In the genomic region with DNA sequence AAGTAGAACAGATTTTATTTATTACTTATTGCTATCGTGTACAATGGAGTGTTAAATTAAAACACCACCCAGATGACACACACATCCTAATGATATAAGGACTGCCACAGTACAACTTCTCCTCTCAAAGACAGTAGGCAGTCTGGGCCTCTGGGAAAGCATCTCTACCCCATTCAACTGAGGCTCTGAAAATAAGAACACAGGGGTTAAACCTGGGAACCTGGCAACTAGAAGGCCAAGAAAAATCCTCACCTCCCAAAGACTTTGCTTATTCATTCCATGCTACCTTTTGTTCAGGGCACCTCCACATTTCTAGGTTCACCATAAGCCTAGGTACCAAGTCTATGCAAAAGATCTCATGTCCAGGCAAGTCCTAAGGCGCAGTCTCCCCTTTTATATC, we compare ENCODE assay signal across 1 cellular context.
TF ChIP-seq lines count a peak whose summit lies in the region.

No MANE protein-coding gene starts in this region.

TF ChIP-seq in GM23338, 12 proteins besides CTCF, POLR2A, EP300 and RAD21:
- TF ChIP-seq ZNF462 (CRISPR knock-in tag; IDR thresholded peaks at IDR 0.05) (no peak), STAT1 (IDR thresholded peaks at IDR 0.05; ENCODE audit: unreplicated experiment) (no peak), JUNB (IDR thresholded peaks at IDR 0.05; ENCODE audit: unreplicated experiment) (no peak), EZH2phosphoT487 (IDR thresholded peaks at IDR 0.05; ENCODE audit: unreplicated experiment) (no peak), CREB1 (CRISPR knock-in tag; IDR thresholded peaks at IDR 0.05; ENCODE audit: low read depth) (no peak), POLR2AphosphoS5 (IDR thresholded peaks at IDR 0.05; ENCODE audit: low read depth) (no peak), ZNF331 (CRISPR knock-in tag; IDR thresholded peaks at IDR 0.05; ENCODE audit: low read depth) (no peak), EZH2 (IDR thresholded peaks at IDR 0.05; ENCODE audit: low read depth, unreplicated experiment) (no peak), NANOG (IDR thresholded peaks at IDR 0.05; ENCODE audit: borderline replicate concordance) (no peak), ZNF114 (CRISPR knock-in tag; IDR thresholded peaks at IDR 0.05) (no peak)
- TF ChIP-seq, protein P1, sequence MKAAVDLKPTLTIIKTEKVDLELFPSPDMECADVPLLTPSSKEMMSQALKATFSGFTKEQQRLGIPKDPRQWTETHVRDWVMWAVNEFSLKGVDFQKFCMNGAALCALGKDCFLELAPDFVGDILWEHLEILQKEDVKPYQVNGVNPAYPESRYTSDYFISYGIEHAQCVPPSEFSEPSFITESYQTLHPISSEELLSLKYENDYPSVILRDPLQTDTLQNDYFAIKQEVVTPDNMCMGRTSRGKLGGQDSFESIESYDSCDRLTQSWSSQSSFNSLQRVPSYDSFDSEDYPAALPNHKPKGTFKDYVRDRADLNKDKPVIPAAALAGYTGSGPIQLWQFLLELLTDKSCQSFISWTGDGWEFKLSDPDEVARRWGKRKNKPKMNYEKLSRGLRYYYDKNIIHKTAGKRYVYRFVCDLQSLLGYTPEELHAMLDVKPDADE (IDR thresholded peaks at IDR 0.05) = no peak
- TF ChIP-seq, protein P2, sequence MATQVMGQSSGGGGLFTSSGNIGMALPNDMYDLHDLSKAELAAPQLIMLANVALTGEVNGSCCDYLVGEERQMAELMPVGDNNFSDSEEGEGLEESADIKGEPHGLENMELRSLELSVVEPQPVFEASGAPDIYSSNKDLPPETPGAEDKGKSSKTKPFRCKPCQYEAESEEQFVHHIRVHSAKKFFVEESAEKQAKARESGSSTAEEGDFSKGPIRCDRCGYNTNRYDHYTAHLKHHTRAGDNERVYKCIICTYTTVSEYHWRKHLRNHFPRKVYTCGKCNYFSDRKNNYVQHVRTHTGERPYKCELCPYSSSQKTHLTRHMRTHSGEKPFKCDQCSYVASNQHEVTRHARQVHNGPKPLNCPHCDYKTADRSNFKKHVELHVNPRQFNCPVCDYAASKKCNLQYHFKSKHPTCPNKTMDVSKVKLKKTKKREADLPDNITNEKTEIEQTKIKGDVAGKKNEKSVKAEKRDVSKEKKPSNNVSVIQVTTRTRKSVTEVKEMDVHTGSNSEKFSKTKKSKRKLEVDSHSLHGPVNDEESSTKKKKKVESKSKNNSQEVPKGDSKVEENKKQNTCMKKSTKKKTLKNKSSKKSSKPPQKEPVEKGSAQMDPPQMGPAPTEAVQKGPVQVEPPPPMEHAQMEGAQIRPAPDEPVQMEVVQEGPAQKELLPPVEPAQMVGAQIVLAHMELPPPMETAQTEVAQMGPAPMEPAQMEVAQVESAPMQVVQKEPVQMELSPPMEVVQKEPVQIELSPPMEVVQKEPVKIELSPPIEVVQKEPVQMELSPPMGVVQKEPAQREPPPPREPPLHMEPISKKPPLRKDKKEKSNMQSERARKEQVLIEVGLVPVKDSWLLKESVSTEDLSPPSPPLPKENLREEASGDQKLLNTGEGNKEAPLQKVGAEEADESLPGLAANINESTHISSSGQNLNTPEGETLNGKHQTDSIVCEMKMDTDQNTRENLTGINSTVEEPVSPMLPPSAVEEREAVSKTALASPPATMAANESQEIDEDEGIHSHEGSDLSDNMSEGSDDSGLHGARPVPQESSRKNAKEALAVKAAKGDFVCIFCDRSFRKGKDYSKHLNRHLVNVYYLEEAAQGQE (IDR thresholded peaks at IDR 0.05; ENCODE audit: unreplicated experiment) = no peak
TF ChIP-seq in GM23338: peak in this region for 0.
